In the genomic region with DNA sequence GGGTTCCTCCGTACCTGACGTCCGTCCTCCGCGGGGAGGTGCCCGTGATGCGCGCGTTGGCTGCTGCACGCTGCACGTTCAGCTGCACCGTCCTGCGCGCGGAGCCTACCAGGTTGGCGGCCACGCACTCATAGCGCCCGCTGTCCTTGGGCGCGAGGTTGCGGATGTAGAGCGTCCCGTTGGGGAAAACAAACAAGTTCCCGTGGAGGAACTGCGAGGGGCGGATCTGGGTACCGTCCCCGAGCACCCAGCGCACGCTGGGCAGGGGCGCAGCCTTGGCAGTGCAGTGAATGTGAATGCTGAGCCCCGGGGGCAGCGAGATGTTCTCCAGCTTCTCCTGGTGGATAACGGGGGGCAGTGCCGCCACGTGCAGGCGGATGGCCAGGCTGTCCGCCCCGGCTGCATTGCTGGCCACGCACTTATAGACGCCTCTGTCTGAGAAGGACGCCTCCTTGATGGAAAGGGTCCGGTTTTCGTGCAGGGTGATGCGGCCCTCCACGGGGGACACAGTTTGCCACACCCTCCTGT, we compare ENCODE assay signal across 15 cellular contexts. TPM values are rescaled to one million over a fixed set of nuclear protein-coding genes. Genes with fewer than 3 reads are reported as not detected.
DNase-seq lines count a peak whose midpoint lies in the region; ATAC-seq and TF ChIP-seq lines count a peak whose summit lies in the region.
"Had no signal": no experiment of that assay in that cellular context is flagged by ENCODE, and none has a peak within 500 bp of the region (broad histone marks: within the 10 kb centered on the region; RNA-seq: fewer than 3 reads in every experiment).

No MANE protein-coding gene starts in this region.

- H3K4me3 Mint-ChIP-seq in chondrocyte (ENCODE audit: unreplicated experiment) = no peak overlapping the region
- H3K4me3 Mint-ChIP-seq in T-helper 2 cell treated with Interferon-gamma antibody and Interleukin-4, amounts not matched to agents 5 μg/mL and 100 μg/mL, for 36 hours = no peak overlapping the region
- H3K4me3 Mint-ChIP-seq: B cell; CD4-positive, alpha-beta T cell; CD8-positive, alpha-beta T cell had no signal

- TF ChIP-seq CTCF in chondrocyte (IDR thresholded peaks at IDR 0.05) = no peak

- H3K27ac Mint-ChIP-seq in chondrocyte (ENCODE audit: unreplicated experiment) = no peak overlapping the region
- H3K27ac Mint-ChIP-seq in T-helper 2 cell treated with Interferon-gamma antibody and Interleukin-4, amounts not matched to agents 5 μg/mL and 100 μg/mL, for 36 hours = no peak overlapping the region
- H3K27ac Mint-ChIP-seq: B cell; CD4-positive, alpha-beta T cell; CD8-positive, alpha-beta T cell had no signal

- H3K9me3 Mint-ChIP-seq in chondrocyte (ENCODE audit: low read depth) = peaks cover 13% of the 10 kb centered on the region
- peaks cover 9% of the 10 kb centered on the region for H3K9me3 Mint-ChIP-seq in T-helper 2 cell treated with Interferon-gamma antibody and Interleukin-4, amounts not matched to agents 5 μg/mL and 100 μg/mL, for 36 hours
- H3K9me3 Mint-ChIP-seq: CD4-positive, alpha-beta T cell; CD8-positive, alpha-beta T cell had no signal

- no peak for ATAC-seq in Right ventricle myocardium inferior
- ATAC-seq in left cardiac atrium = no peak
- no peak for ATAC-seq in HG03159 (IDR thresholded peaks at IDR 0.05; ENCODE audit: unreplicated experiment)
- ATAC-seq: A549; CD8-positive, alpha-beta T cell; GM12878 had no signal

- H3K4me1 Mint-ChIP-seq in chondrocyte (ENCODE audit: low read depth) = no peaks in the 10 kb centered on the region
- H3K4me1 Mint-ChIP-seq in T-helper 2 cell treated with Interferon-gamma antibody and Interleukin-4, amounts not matched to agents 5 μg/mL and 100 μg/mL, for 36 hours (ENCODE audit: low read depth) = no peaks in the 10 kb centered on the region
- H3K4me1 Mint-ChIP-seq: B cell had no signal

- no peaks in the 10 kb centered on the region for H3K27me3 Mint-ChIP-seq in chondrocyte (ENCODE audit: low read depth)
- no peaks in the 10 kb centered on the region for H3K27me3 Mint-ChIP-seq in T-helper 2 cell treated with Interferon-gamma antibody and Interleukin-4, amounts not matched to agents 5 μg/mL and 100 μg/mL, for 36 hours (ENCODE audit: low read depth)
- H3K27me3 Mint-ChIP-seq: B cell; CD4-positive, alpha-beta T cell had no signal

- DNase-seq in Right ventricle myocardium inferior (ENCODE audit: missing footprints) (peak; percentile 59), left cardiac atrium (no peak), chondrocyte (ENCODE audit: low spot score) (peak; percentile 82)
- DNase-seq in T-helper 2 cell treated with Interferon-gamma antibody and Interleukin-4, amounts not matched to agents 5 μg/mL and 100 μg/mL, for 36 hours (ENCODE audit: low spot score) = no peak
- DNase-seq: AML-193; Caco-2; Calu3; CD4-positive, alpha-beta T cell; CD8-positive, alpha-beta T cell; DMS79 treated with DMSO at 0.1 percent for 48 hours; GF-D8 had no signal

- intact Hi-C loops in Right ventricle myocardium inferior (cut with DNase I) = no loop called here
- intact Hi-C loops in left cardiac atrium (cut with DNase I) = no loop called here

- H3K36me3 Mint-ChIP-seq in chondrocyte (ENCODE audit: low read depth) = peaks cover 21% of the 10 kb centered on the region
- H3K36me3 Mint-ChIP-seq in T-helper 2 cell treated with Interferon-gamma antibody and Interleukin-4, amounts not matched to agents 5 μg/mL and 100 μg/mL, for 36 hours (ENCODE audit: low read depth) = no peaks in the 10 kb centered on the region
- H3K36me3 Mint-ChIP-seq: CD8-positive, alpha-beta T cell had no signal

RNA-seq across cellular contexts. Expression of a gene that starts 29.2 kb away (rescaled TPM):
- 2.1 TPM for total RNA-seq in Right ventricle myocardium inferior
- 1 to 10 TPM; 5.3 to 6.1 TPM for total RNA-seq in left cardiac atrium
- 26.3 to 103 TPM (median 26.4 TPM) in 3 replicates for total RNA-seq in chondrocyte
- total RNA-seq: B cell; Caco-2; CD4-positive, alpha-beta T cell; CD8-positive, alpha-beta T cell had no signal

Comparison
In these comparisons a context has a peak if more than half of its experiments do, and no peak if none do; other contexts are left out.
1. DNase-seq: peak in Right ventricle myocardium inferior (single experiment) and chondrocyte (single experiment); none in left cardiac atrium (single experiment) and T-helper 2 cell treated with Interferon-gamma antibody and Interleukin-4, amounts not matched to agents 5 μg/mL and 100 μg/mL, for 36 hours (single experiment).